13 cellular contexts compared by ENCODE assay signal in genomic region chr15:31254431-31255175, GRCh38.
DNase-seq lines count a peak whose midpoint lies in the region; TF ChIP-seq lines count a peak whose summit lies in the region.
"Had no signal": no experiment of that assay in that cellular context is flagged by ENCODE, and none has a peak within 500 bp of the region (broad histone marks: within the 10 kb centered on the region; RNA-seq: fewer than 3 reads in every experiment).

No MANE protein-coding gene starts in this region.

- H3K4me3 ChIP-seq in DOHH2 (ENCODE audit: low read length) = peak overlapping the region; percentile 23; the same call in 1 of the 2 replicates
- H3K4me3 ChIP-seq: PC-9, upper lobe of left lung had no signal

- H4K20me1 ChIP-seq in DOHH2 (ENCODE audit: control insufficient read depth, insufficient read depth, low read depth, low read length) = no peaks in the 10 kb centered on the region

- H3K79me2 ChIP-seq in DOHH2 (ENCODE audit: control insufficient read depth, low read length) = no peaks in the 10 kb centered on the region

- no peaks in the 10 kb centered on the region for H3K27me3 ChIP-seq in DOHH2 (ENCODE audit: control insufficient read depth, low read length)
- H3K27me3 ChIP-seq: upper lobe of left lung had no signal

- H3K9me3 Mint-ChIP-seq in dendritic cell treated with granulocyte-macrophage colony-stimulating factor and Interleukin-4, amounts not matched to agents 40 ng/mL and 50 ng/mL, for 4 days = peaks cover 9% of the 10 kb centered on the region
- H3K9me3 Mint-ChIP-seq in nephron progenitor cell = peaks cover 7% of the 10 kb centered on the region
- H3K9me3 Mint-ChIP-seq: naive thymus-derived CD8-positive, alpha-beta T cell had no signal

- peaks cover 44% of the 10 kb centered on the region for H3K4me1 Mint-ChIP-seq in dendritic cell treated with granulocyte-macrophage colony-stimulating factor and Interleukin-4, amounts not matched to agents 40 ng/mL and 50 ng/mL, for 4 days (ENCODE audit: low read depth)
- peaks cover 11% of the 10 kb centered on the region for H3K4me1 Mint-ChIP-seq in nephron progenitor cell

- intact Hi-C loops in dendritic cell treated with granulocyte-macrophage colony-stimulating factor and Interleukin-4, amounts not matched to agents 40 ng/mL and 50 ng/mL, for 4 days (cut with micrococcal nuclease) = no loop called here

- H3K9me3 ChIP-seq in DOHH2 (ENCODE audit: control insufficient read depth, insufficient read depth, low read length) = no peaks in the 10 kb centered on the region
- no peaks in the 10 kb centered on the region for H3K9me3 ChIP-seq in KOPT-K1 (ENCODE audit: insufficient read depth, low read length, poor library complexity, severe bottlenecking)
- H3K9me3 ChIP-seq: upper lobe of left lung had no signal

- H3K27ac ChIP-seq in DOHH2 (ENCODE audit: low read depth, low read length) = no peak overlapping the region
- H3K27ac ChIP-seq in KOPT-K1 (ENCODE audit: low read depth, low read length, poor library complexity, severe bottlenecking) = peak overlapping the region; percentile 65
- H3K27ac ChIP-seq: PC-9, upper lobe of left lung had no signal

- H3K36me3 Mint-ChIP-seq in dendritic cell treated with granulocyte-macrophage colony-stimulating factor and Interleukin-4, amounts not matched to agents 40 ng/mL and 50 ng/mL, for 4 days (ENCODE audit: low read depth) = no peaks in the 10 kb centered on the region
- H3K36me3 Mint-ChIP-seq in nephron progenitor cell (ENCODE audit: low read depth) = no peaks in the 10 kb centered on the region
- H3K36me3 Mint-ChIP-seq: naive thymus-derived CD8-positive, alpha-beta T cell had no signal

- DNase-seq in nephron progenitor cell = no peak
- no peak for DNase-seq in inferior parietal cortex (ENCODE audit: extremely low spot score)
- no peak for DNase-seq in NCI-H510A (lab: John Stamatoyannopoulos, UW)
- DNase-seq in DMS114 treated with DMSO at 0.1 percent for 48 hours (lab: John Stamatoyannopoulos, UW; ENCODE audit: unreplicated experiment) = no peak
- DNase-seq in DMS53 treated with DMSO at 0.1 percent for 48 hours (lab: John Stamatoyannopoulos, UW; ENCODE audit: unreplicated experiment) = no peak
- DNase-seq: activated CD4-positive, alpha-beta T cell treated with anti-CD3 and anti-CD28 coated beads for 48 hours; Karpas-422; naive thymus-derived CD8-positive, alpha-beta T cell; PC-9; upper lobe of left lung had no signal

- H3K9me2 ChIP-seq in DOHH2 (replicated peaks; ENCODE audit: control insufficient read depth, low read length) = no peaks in the 10 kb centered on the region

- peaks cover 3% of the 10 kb centered on the region for H3K27me3 Mint-ChIP-seq in dendritic cell treated with granulocyte-macrophage colony-stimulating factor and Interleukin-4, amounts not matched to agents 40 ng/mL and 50 ng/mL, for 4 days
- peaks cover 9% of the 10 kb centered on the region for H3K27me3 Mint-ChIP-seq in nephron progenitor cell (ENCODE audit: low read depth, poor library complexity)
- H3K27me3 Mint-ChIP-seq: naive thymus-derived CD8-positive, alpha-beta T cell had no signal

- TF ChIP-seq CTCF in DOHH2 (IDR thresholded peaks at IDR 0.05; ENCODE audit: low read depth, low read length, poor library complexity, severe bottlenecking) (no peak), nephron progenitor cell (IDR thresholded peaks at IDR 0.05) (no peak)

- H3K27ac Mint-ChIP-seq in dendritic cell treated with granulocyte-macrophage colony-stimulating factor and Interleukin-4, amounts not matched to agents 40 ng/mL and 50 ng/mL, for 4 days = peak overlapping the region; percentile 76
- H3K27ac Mint-ChIP-seq in nephron progenitor cell = peak overlapping the region; percentile 72

- peak overlapping the region; percentile 50 for H3K4me2 ChIP-seq in DOHH2 (ENCODE audit: low read length)
- H3K4me2 ChIP-seq: PC-9 had no signal

- H3K36me3 ChIP-seq in DOHH2 (ENCODE audit: control insufficient read depth, low read length) (no peaks in the 10 kb centered on the region), KOPT-K1 (ENCODE audit: insufficient read depth, low read length) (no peaks in the 10 kb centered on the region)
- H3K36me3 ChIP-seq: upper lobe of left lung had no signal

- H3K4me1 ChIP-seq in DOHH2 (ENCODE audit: control insufficient read depth, low read length) = peaks cover 61% of the 10 kb centered on the region

- peak overlapping the region; percentile 55 for H3K4me3 Mint-ChIP-seq in dendritic cell treated with granulocyte-macrophage colony-stimulating factor and Interleukin-4, amounts not matched to agents 40 ng/mL and 50 ng/mL, for 4 days
- no peak overlapping the region for H3K4me3 Mint-ChIP-seq in nephron progenitor cell
- H3K4me3 Mint-ChIP-seq: naive thymus-derived CD8-positive, alpha-beta T cell had no signal

- H3F3A ChIP-seq in DOHH2 (ENCODE audit: control insufficient read depth, insufficient read depth) = peaks cover 5% of the 10 kb centered on the region; the same call in 1 of the 2 replicates
